27 cellular contexts compared by ENCODE assay signal in genomic region chr2:170648037-170648436, GRCh38.
"Had no signal": no experiment of that assay in that cellular context is flagged by ENCODE, and none has a peak within 500 bp of the region (broad histone marks: within the 10 kb centered on the region; RNA-seq: fewer than 3 reads in every experiment).

No MANE protein-coding gene starts in this region.

- H3K4me3 Mint-ChIP-seq: naive thymus-derived CD4-positive, alpha-beta T cell; natural killer cell treated with Interleukin-12 subunit alpha and Interleukin-12 subunit beta and Interleukin-15 and Interleukin-18, amount 100 ng/mL, for 72 hours; neural crest cell; stimulated activated effector memory CD8-positive, alpha-beta T cell treated with anti-CD3 and anti-CD28 coated beads, Interleukin-12 subunit alpha, Interleukin-12 subunit beta, amount 100 ng/mL, for 72 hours; stimulated activated naive CD8-positive, alpha-beta T cell treated with anti-CD3 and anti-CD28 coated beads, Interleukin-15, Interleukin-2, amounts not matched to agents 100 ng/mL and 50 ng/mL, for 24 hours had no signal

- H3K36me3 Mint-ChIP-seq: natural killer cell treated with Interleukin-12 subunit alpha and Interleukin-12 subunit beta and Interleukin-15 and Interleukin-18, amount 100 ng/mL, for 72 hours; stimulated activated effector memory CD8-positive, alpha-beta T cell treated with anti-CD3 and anti-CD28 coated beads, Interleukin-12 subunit alpha, Interleukin-12 subunit beta, amount 100 ng/mL, for 72 hours had no signal

- H3K4me1 ChIP-seq: left ventricle myocardium inferior, parathyroid adenoma, psoas muscle, suprapubic skin, tibial artery, upper lobe of right lung had no signal

- H3K27me3 ChIP-seq: hepatocyte, spleen, suprapubic skin, tibial artery, upper lobe of right lung had no signal

- H3K27ac ChIP-seq: hepatocyte, left ventricle myocardium inferior, neutrophil, parathyroid adenoma, psoas muscle, skin epidermis, spleen, suprapubic skin, thoracic aorta, tibial artery, upper lobe of right lung had no signal

- H3K9me3 Mint-ChIP-seq: naive thymus-derived CD4-positive, alpha-beta T cell; natural killer cell treated with Interleukin-12 subunit alpha and Interleukin-12 subunit beta and Interleukin-15 and Interleukin-18, amount 100 ng/mL, for 72 hours; neural crest cell; stimulated activated effector memory CD8-positive, alpha-beta T cell treated with anti-CD3 and anti-CD28 coated beads, Interleukin-12 subunit alpha, Interleukin-12 subunit beta, amount 100 ng/mL, for 72 hours; stimulated activated naive CD8-positive, alpha-beta T cell treated with anti-CD3 and anti-CD28 coated beads, Interleukin-15, Interleukin-2, amounts not matched to agents 100 ng/mL and 50 ng/mL, for 24 hours had no signal

- FAIRE-seq: urothelium cell line had no signal

- H3K4me3 ChIP-seq: hepatocyte, left ventricle myocardium inferior, lung, mucosa of descending colon, psoas muscle, skin epidermis, spleen, suprapubic skin, thoracic aorta, tibial artery, upper lobe of right lung had no signal

- H3K27ac Mint-ChIP-seq: naive thymus-derived CD4-positive, alpha-beta T cell; natural killer cell treated with Interleukin-12 subunit alpha and Interleukin-12 subunit beta and Interleukin-15 and Interleukin-18, amount 100 ng/mL, for 72 hours; stimulated activated effector memory CD8-positive, alpha-beta T cell treated with anti-CD3 and anti-CD28 coated beads, Interleukin-12 subunit alpha, Interleukin-12 subunit beta, amount 100 ng/mL, for 72 hours; stimulated activated naive CD8-positive, alpha-beta T cell treated with anti-CD3 and anti-CD28 coated beads, Interleukin-15, Interleukin-2, amounts not matched to agents 100 ng/mL and 50 ng/mL, for 24 hours had no signal

- H3K4me1 Mint-ChIP-seq: stimulated activated effector memory CD8-positive, alpha-beta T cell treated with anti-CD3 and anti-CD28 coated beads, Interleukin-12 subunit alpha, Interleukin-12 subunit beta, amount 100 ng/mL, for 72 hours had no signal

- H3K9me3 ChIP-seq: left ventricle myocardium inferior, mucosa of descending colon, neutrophil, psoas muscle, spleen, suprapubic skin, thoracic aorta, tibial artery, upper lobe of right lung had no signal

- ATAC-seq: mucosa of descending colon; naive thymus-derived CD4-positive, alpha-beta T cell; natural killer cell treated with Interleukin-12 subunit alpha and Interleukin-12 subunit beta and Interleukin-15 and Interleukin-18, amount 100 ng/mL, for 72 hours; psoas muscle; sciatic nerve; stimulated activated effector memory CD8-positive, alpha-beta T cell treated with anti-CD3 and anti-CD28 coated beads, Interleukin-12 subunit alpha, Interleukin-12 subunit beta, amount 100 ng/mL, for 72 hours; upper lobe of right lung had no signal

- H3K36me3 ChIP-seq: left ventricle myocardium inferior, neutrophil, spleen, suprapubic skin, thoracic aorta, tibial artery, upper lobe of right lung had no signal

- DNase-seq: islet precursor cell; left ventricle myocardium inferior; mesendoderm; midbrain; mucosa of descending colon; naive thymus-derived CD4-positive, alpha-beta T cell; occipital lobe; psoas muscle; spleen; stimulated activated CD4-positive, alpha-beta T cell treated with anti-CD3 and anti-CD28 coated beads, Interleukin-4, amount 100 ng/mL, for 24 hours; stimulated activated naive CD4-positive, alpha-beta T cell; tibial artery; trophoblast cell; upper lobe of right lung had no signal
